ENCODE assay signal across 13 cellular contexts in genomic region chr12:109377139-109377685, GRCh38. TPM values are rescaled to one million over a fixed set of nuclear protein-coding genes. Genes with fewer than 3 reads are reported as not detected.
"Had no signal": no experiment of that assay in that cellular context is flagged by ENCODE, and none has a peak within 500 bp of the region (broad histone marks: within the 10 kb centered on the region; RNA-seq: fewer than 3 reads in every experiment).

No MANE protein-coding gene starts in this region.

- H3K9me3 Mint-ChIP-seq: activated CD4-positive, alpha-beta memory T cell treated with anti-CD3 and anti-CD28 coated beads, Interleukin-2, amount 10 ng/mL, durations not matched to agents 7 days and 5 days; activated T-helper 1 cell treated with anti-CD3 and anti-CD28 coated beads, Interleukin-12 subunit alpha, Interleukin-12 subunit beta, Interleukin-2, Interleukin-4 antibody, amounts not matched to agents 30 ng/mL and 10 ng/mL and 1 ng/mL, durations not matched to agents 14 hours and 24 hours and 36 hours had no signal

- H3K27me3 ChIP-seq: ovary had no signal

- H3K4me1 Mint-ChIP-seq: activated CD4-positive, alpha-beta memory T cell treated with anti-CD3 and anti-CD28 coated beads, Interleukin-2, amount 10 ng/mL, durations not matched to agents 7 days and 5 days had no signal

- H3K4me3 ChIP-seq: heart left ventricle, ovary, transverse colon had no signal

- ATAC-seq: heart left ventricle had no signal

- H3K9me3 ChIP-seq: heart left ventricle, ovary, transverse colon had no signal

- H3K36me3 ChIP-seq: heart left ventricle, ovary, transverse colon had no signal

- DNase-seq: activated CD4-positive, alpha-beta memory T cell treated with anti-CD3 and anti-CD28 coated beads, Interleukin-2, amount 10 ng/mL, durations not matched to agents 7 days and 5 days; activated naive CD4-positive, alpha-beta T cell; aorta; foreskin melanocyte; heart left ventricle; ovary; stimulated activated CD4-positive, alpha-beta T cell treated with anti-CD3 and anti-CD28 coated beads, Interleukin-12 subunit alpha, Interleukin-12 subunit beta, amount 100 ng/mL, for 4 hours; stimulated activated naive CD4-positive, alpha-beta T cell; substantia nigra; transverse colon had no signal

- H3K27ac Mint-ChIP-seq: activated CD4-positive, alpha-beta memory T cell treated with anti-CD3 and anti-CD28 coated beads, Interleukin-2, amount 10 ng/mL, durations not matched to agents 7 days and 5 days; activated T-helper 1 cell treated with anti-CD3 and anti-CD28 coated beads, Interleukin-12 subunit alpha, Interleukin-12 subunit beta, Interleukin-2, Interleukin-4 antibody, amounts not matched to agents 30 ng/mL and 10 ng/mL and 1 ng/mL, durations not matched to agents 14 hours and 24 hours and 36 hours had no signal

- H3K4me3 Mint-ChIP-seq: activated CD4-positive, alpha-beta memory T cell treated with anti-CD3 and anti-CD28 coated beads, Interleukin-2, amount 10 ng/mL, durations not matched to agents 7 days and 5 days; activated T-helper 1 cell treated with anti-CD3 and anti-CD28 coated beads, Interleukin-12 subunit alpha, Interleukin-12 subunit beta, Interleukin-2, Interleukin-4 antibody, amounts not matched to agents 30 ng/mL and 10 ng/mL and 1 ng/mL, durations not matched to agents 14 hours and 24 hours and 36 hours had no signal

- H3K27ac ChIP-seq: heart left ventricle, ovary, transverse colon had no signal

- H3K4me1 ChIP-seq: heart left ventricle, transverse colon had no signal

RNA-seq across cellular contexts. Expression of gene MYO1H, which starts 29.5 kb away (rescaled TPM):
- total RNA-seq: activated CD4-positive, alpha-beta memory T cell treated with anti-CD3 and anti-CD28 coated beads, Interleukin-2, amount 10 ng/mL, durations not matched to agents 7 days and 5 days; activated T-helper 1 cell treated with anti-CD3 and anti-CD28 coated beads, Interleukin-12 subunit alpha, Interleukin-12 subunit beta, Interleukin-2, Interleukin-4 antibody, amounts not matched to agents 30 ng/mL and 10 ng/mL and 1 ng/mL, durations not matched to agents 14 hours and 24 hours and 36 hours; aorta; bronchial epithelial cell; kidney epithelial cell; transverse colon had no signal
- polyA plus RNA-seq: aorta had no signal
